8 cellular contexts compared by ENCODE assay signal in the genomic region with DNA sequence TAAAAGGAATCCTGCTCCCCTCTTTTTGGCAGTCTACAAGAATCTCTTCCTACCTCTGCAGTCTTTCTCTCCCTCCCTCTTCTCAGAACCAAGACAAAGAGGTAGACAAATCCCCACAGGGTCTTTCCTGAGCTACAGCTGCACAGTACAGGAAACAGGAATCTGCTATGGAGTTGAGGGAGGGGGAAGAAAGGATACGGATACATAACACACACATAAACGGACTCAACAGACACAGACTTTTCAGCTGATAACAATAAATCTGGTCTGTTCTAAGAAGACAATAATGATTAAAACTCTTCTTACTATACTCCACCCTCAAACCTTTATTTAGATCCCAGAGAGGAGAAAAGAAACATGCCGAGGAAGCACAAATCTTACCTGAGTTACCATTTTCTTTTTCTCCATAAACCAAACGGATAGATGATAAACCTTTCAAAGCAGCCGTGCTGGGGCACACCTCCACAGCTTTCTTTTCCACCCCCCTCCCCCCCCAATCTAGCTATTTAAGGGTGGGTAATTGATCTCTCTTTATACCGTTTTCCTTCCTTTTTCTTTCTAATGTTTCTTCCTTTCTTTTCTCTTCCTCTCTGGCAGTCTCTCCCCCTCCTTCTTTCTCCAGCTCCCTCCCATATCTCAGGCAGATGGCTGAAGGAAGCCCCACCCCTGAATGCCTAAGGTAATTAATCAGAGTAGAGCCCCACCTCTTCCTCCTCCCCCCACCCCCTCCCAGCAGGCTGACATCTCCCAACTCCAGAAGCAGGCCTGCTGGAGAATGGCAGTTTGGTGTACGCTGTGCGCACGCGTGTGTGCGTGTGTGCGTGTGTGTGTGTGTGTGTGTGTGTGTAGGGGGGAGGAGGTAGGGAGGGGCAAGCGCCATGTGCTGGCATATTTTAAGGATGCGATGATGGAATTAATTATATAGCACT.
DNase-seq lines count a peak whose midpoint lies in the region; ATAC-seq lines count a peak whose summit lies in the region.

No MANE protein-coding gene starts in this region.

- H3K36me3 Mint-ChIP-seq in T-helper 17 cell (ENCODE audit: low read depth) = peaks cover 3% of the 10 kb centered on the region

- peaks cover 18% of the 10 kb centered on the region for H3K4me1 Mint-ChIP-seq in T-helper 17 cell

- H3K9me3 ChIP-seq in T-helper 17 cell (ENCODE audit: control insufficient read depth, low read length, poor library complexity, severe bottlenecking) (no peaks in the 10 kb centered on the region), muscle layer of duodenum (ENCODE audit: control insufficient read depth in 1 of 2, low read length in 2 of 2) (no peaks in the 10 kb centered on the region)
- no peaks in the 10 kb centered on the region for H3K9me3 ChIP-seq in effector memory CD4-positive, alpha-beta T cell (ENCODE audit: control insufficient read depth, low read length)

- H3K4me1 ChIP-seq in muscle layer of duodenum (ENCODE audit: control insufficient read depth in 1 of 2, insufficient read depth in 2 of 2, low read length in 2 of 2) = peaks cover 11 to 37% of the 10 kb centered on the region in 2 donors
- no peaks in the 10 kb centered on the region for H3K4me1 ChIP-seq in effector memory CD4-positive, alpha-beta T cell (ENCODE audit: control insufficient read depth, insufficient read depth, low read length, poor library complexity, severe bottlenecking)

- DNase-seq in Daoy (ENCODE audit: low read depth) (peak; percentile 98), NCI-H1436 (lab: John Stamatoyannopoulos, UW) (peak; percentile 89), T-helper 17 cell (no peak), fibroblast of peridontal ligament (ENCODE audit: extremely low read depth) (peak; percentile 97)
- DNase-seq in effector memory CD4-positive, alpha-beta T cell = no peak

- peak overlapping the region; percentile 19 for H3K4me3 Mint-ChIP-seq in T-helper 17 cell

- no peak overlapping the region for H3K27ac Mint-ChIP-seq in T-helper 17 cell

- peak overlapping the region; percentile 64 to 68 for H3K4me3 ChIP-seq in muscle layer of duodenum (ENCODE audit: low read depth in 1 of 2, low read length in 2 of 2)
- no peak overlapping the region for H3K4me3 ChIP-seq in effector memory CD4-positive, alpha-beta T cell (ENCODE audit: insufficient read depth, low read depth, low read length, poor library complexity, severe bottlenecking)

- no peaks in the 10 kb centered on the region for H3K36me3 ChIP-seq in muscle layer of duodenum (ENCODE audit: control insufficient read depth in 1 of 2, insufficient read depth in 2 of 2, low read length in 2 of 2)
- H3K36me3 ChIP-seq in effector memory CD4-positive, alpha-beta T cell (ENCODE audit: control insufficient read depth, insufficient read depth, low read length) = no peaks in the 10 kb centered on the region

- H3K27me3 Mint-ChIP-seq in T-helper 17 cell = peaks cover 52% of the 10 kb centered on the region

- peak overlapping the region; percentile 87 for H3K27ac ChIP-seq in muscle layer of duodenum (ENCODE audit: low read length)
- no peak overlapping the region for H3K27ac ChIP-seq in effector memory CD4-positive, alpha-beta T cell (ENCODE audit: insufficient read depth, low read length, poor library complexity, severe bottlenecking)

- no peaks in the 10 kb centered on the region for H3K27me3 ChIP-seq in muscle layer of duodenum (ENCODE audit: low read depth, low read length)
- H3K27me3 ChIP-seq in effector memory CD4-positive, alpha-beta T cell (replicated peaks; ENCODE audit: control insufficient read depth, insufficient read depth, low read length, poor library complexity, severe bottlenecking) = peaks cover 2% of the 10 kb centered on the region

- ATAC-seq in T-helper 17 cell (no peak), HG03342 (IDR thresholded peaks at IDR 0.05; ENCODE audit: unreplicated experiment) (no peak), GM18870 (IDR thresholded peaks at IDR 0.05; ENCODE audit: unreplicated experiment) (no peak)

Comparison
In these comparisons a context has a peak if more than half of its experiments do, and no peak if none do; other contexts are left out.
1. DNase-seq: peak in Daoy (single experiment), NCI-H1436 (single experiment) and fibroblast of peridontal ligament (single experiment); none in T-helper 17 cell (0 of 3) and effector memory CD4-positive, alpha-beta T cell (0 of 3).